Comparison of ENCODE assay signal across 1 cellular context in the genomic region with DNA sequence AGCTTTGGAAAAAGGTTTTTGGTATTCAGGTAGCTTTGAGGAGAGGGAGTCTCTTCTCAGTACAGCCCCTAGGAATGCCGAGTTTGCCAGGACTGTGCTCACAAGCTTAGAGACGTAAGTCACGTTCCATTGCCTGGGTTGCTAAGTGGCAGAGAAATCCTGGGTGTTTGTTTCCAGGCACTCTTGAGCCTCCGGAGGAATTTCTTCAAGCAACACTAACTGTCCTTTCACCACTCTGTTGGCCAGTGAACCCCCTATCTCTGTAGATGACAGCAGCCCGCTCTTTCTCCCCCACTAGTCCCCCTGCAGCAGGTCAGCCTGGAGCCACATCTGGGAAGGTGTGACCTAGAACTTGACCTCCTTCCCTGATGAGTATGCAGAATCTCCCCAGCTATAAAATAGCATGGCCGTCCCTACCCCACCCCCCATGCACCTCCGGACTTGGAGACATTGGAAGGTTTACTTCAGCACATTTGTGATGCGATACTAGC.
TF ChIP-seq lines count a peak whose summit lies in the region.

No MANE protein-coding gene starts in this region.

TF ChIP-seq in HepG2, 621 proteins besides CTCF, POLR2A, EP300 and RAD21 (continued from another document):
- TF ChIP-seq ZBTB40 (IDR thresholded peaks at IDR 0.05), result no peak
- TF ChIP-seq ZBTB40 (CRISPR knock-in tag; IDR thresholded peaks at IDR 0.05), result no peak
- TF ChIP-seq, protein P1, sequence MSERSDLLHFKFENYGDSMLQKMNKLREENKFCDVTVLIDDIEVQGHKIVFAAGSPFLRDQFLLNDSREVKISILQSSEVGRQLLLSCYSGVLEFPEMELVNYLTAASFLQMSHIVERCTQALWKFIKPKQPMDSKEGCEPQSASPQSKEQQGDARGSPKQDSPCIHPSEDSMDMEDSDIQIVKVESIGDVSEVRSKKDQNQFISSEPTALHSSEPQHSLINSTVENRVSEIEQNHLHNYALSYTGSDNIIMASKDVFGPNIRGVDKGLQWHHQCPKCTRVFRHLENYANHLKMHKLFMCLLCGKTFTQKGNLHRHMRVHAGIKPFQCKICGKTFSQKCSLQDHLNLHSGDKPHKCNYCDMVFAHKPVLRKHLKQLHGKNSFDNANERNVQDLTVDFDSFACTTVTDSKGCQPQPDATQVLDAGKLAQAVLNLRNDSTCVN (CRISPR knock-in tag; IDR thresholded peaks at IDR 0.05; ENCODE audit: borderline replicate concordance), result no peak
- no peak for TF ChIP-seq ZNF430 (CRISPR knock-in tag; IDR thresholded peaks at IDR 0.05)
- no peak for TF ChIP-seq ZSCAN21 (CRISPR knock-in tag; IDR thresholded peaks at IDR 0.05; ENCODE audit: borderline replicate concordance)
- TF ChIP-seq, protein P2, sequence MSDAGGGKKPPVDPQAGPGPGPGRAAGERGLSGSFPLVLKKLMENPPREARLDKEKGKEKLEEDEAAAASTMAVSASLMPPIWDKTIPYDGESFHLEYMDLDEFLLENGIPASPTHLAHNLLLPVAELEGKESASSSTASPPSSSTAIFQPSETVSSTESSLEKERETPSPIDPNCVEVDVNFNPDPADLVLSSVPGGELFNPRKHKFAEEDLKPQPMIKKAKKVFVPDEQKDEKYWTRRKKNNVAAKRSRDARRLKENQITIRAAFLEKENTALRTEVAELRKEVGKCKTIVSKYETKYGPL (CRISPR knock-in tag; IDR thresholded peaks at IDR 0.05), result no peak
- TF ChIP-seq SUZ12 (IDR thresholded peaks at IDR 0.05; ENCODE audit: low read depth, low read length), result no peak
- TF ChIP-seq CEBPG (CRISPR knock-in tag; IDR thresholded peaks at IDR 0.05), result no peak
- no peak for TF ChIP-seq SALL2 (CRISPR knock-in tag; IDR thresholded peaks at IDR 0.05)
- TF ChIP-seq SPEN (CRISPR knock-in tag; IDR thresholded peaks at IDR 0.05; ENCODE audit: low read depth), result no peak
- no peak for TF ChIP-seq THAP9 (CRISPR knock-in tag; IDR thresholded peaks at IDR 0.05; ENCODE audit: borderline replicate concordance)
TF ChIP-seq in HepG2: peak in this region for 0.
